In genomic region chr19:58278156-58279041, GRCh38 we compare ENCODE assay signal across 1 cellular context.
TF ChIP-seq lines count a peak whose summit lies in the region.

ZNF8 (plus strand) TSS chr19:58278955; CDS start chr19:58279082, 127 bp downstream.

TF ChIP-seq in HepG2, 621 proteins besides CTCF, POLR2A, EP300 and RAD21 (continued from another document and continues in another):
- TF ChIP-seq ZGPAT (CRISPR knock-in tag; IDR thresholded peaks at IDR 0.05), result peak; percentile 68
- peak; percentile 71; the same call in 1 of the 2 replicates for TF ChIP-seq IRF2 (CRISPR knock-in tag; IDR thresholded peaks at IDR 0.05)
- TF ChIP-seq ZNF644 (CRISPR knock-in tag; IDR thresholded peaks at IDR 0.05; ENCODE audit: low read depth), result no peak
- no peak for TF ChIP-seq FOXP1 (IDR thresholded peaks at IDR 0.05)
- TF ChIP-seq FOXP1 (CRISPR knock-in tag; IDR thresholded peaks at IDR 0.05), result no peak
- TF ChIP-seq ZNF790 (CRISPR knock-in tag; IDR thresholded peaks at IDR 0.05; ENCODE audit: borderline replicate concordance), result 0 out of 2 replicates have a peak, but pooled peaks have one; percentile 43
- no peak for TF ChIP-seq SSRP1 (CRISPR knock-in tag; IDR thresholded peaks at IDR 0.05)
- peak; percentile 89; the same call in 1 of the 2 replicates for TF ChIP-seq ZNF83 (CRISPR knock-in tag; IDR thresholded peaks at IDR 0.05; ENCODE audit: borderline replicate concordance)
- peak; percentile 25; the same call in 1 of the 2 replicates for TF ChIP-seq KDM3A (CRISPR knock-in tag; IDR thresholded peaks at IDR 0.05; ENCODE audit: low read depth)
- TF ChIP-seq NFKBIZ (CRISPR knock-in tag; IDR thresholded peaks at IDR 0.05), result peak; percentile 44; the same call in 1 of the 2 replicates
- no peak for TF ChIP-seq ZSCAN30 (CRISPR knock-in tag; IDR thresholded peaks at IDR 0.05)
- no peak; the same call in 1 of the 2 replicates for TF ChIP-seq SAFB2 (CRISPR knock-in tag; IDR thresholded peaks at IDR 0.05; ENCODE audit: borderline replicate concordance, low read depth)
- TF ChIP-seq ZNF136 (CRISPR knock-in tag; IDR thresholded peaks at IDR 0.05; ENCODE audit: low read depth), result no peak
- TF ChIP-seq ZNF703 (CRISPR knock-in tag; IDR thresholded peaks at IDR 0.05; ENCODE audit: borderline replicate concordance), result no peak
- no peak for TF ChIP-seq REL (CRISPR knock-in tag; conservative IDR thresholded peaks at IDR 0.05)
- no peak for TF ChIP-seq SNAPC4 (CRISPR knock-in tag; IDR thresholded peaks at IDR 0.05)
- no peak for TF ChIP-seq ZNF569 (CRISPR knock-in tag; IDR thresholded peaks at IDR 0.05; ENCODE audit: borderline replicate concordance)
- no peak for TF ChIP-seq ZNF496 (CRISPR knock-in tag; IDR thresholded peaks at IDR 0.05; ENCODE audit: insufficient replicate concordance)
- peak; percentile 89; the same call in 1 of the 2 replicates for TF ChIP-seq ZNF713 (CRISPR knock-in tag; IDR thresholded peaks at IDR 0.05)
- TF ChIP-seq ATF5 (CRISPR knock-in tag; IDR thresholded peaks at IDR 0.05; ENCODE audit: low read depth), result no peak; the same call in 1 of the 2 replicates
- TF ChIP-seq JUNB (CRISPR knock-in tag; IDR thresholded peaks at IDR 0.05; ENCODE audit: borderline replicate concordance), result no peak
- TF ChIP-seq HNRNPK (IDR thresholded peaks at IDR 0.05; ENCODE audit: low read depth, low read length, poor library complexity, severe bottlenecking), result peak; percentile 14
- no peak for TF ChIP-seq NR0B2 (CRISPR knock-in tag; IDR thresholded peaks at IDR 0.05)
- TF ChIP-seq ARID5B (CRISPR knock-in tag; IDR thresholded peaks at IDR 0.05), result peak; percentile 55
- TF ChIP-seq MXD4 (CRISPR knock-in tag; IDR thresholded peaks at IDR 0.05), result no peak; the same call in 1 of the 2 replicates
- peak; percentile 66; the same call in 1 of the 2 replicates for TF ChIP-seq MTERF4 (CRISPR knock-in tag; IDR thresholded peaks at IDR 0.05)
- peak; percentile 48; the same call in 1 of the 2 replicates for TF ChIP-seq AHDC1 (CRISPR knock-in tag; IDR thresholded peaks at IDR 0.05; ENCODE audit: borderline replicate concordance)
- TF ChIP-seq ZNF138 (CRISPR knock-in tag; IDR thresholded peaks at IDR 0.05; ENCODE audit: low read depth), result no peak; the same call in 1 of the 2 replicates
- no peak for TF ChIP-seq ZNF20 (CRISPR knock-in tag; IDR thresholded peaks at IDR 0.05)
- TF ChIP-seq ZNF550 (CRISPR knock-in tag; IDR thresholded peaks at IDR 0.05; ENCODE audit: borderline replicate concordance), result no peak
- peak; percentile 60 for TF ChIP-seq HDAC2 (CRISPR knock-in tag; IDR thresholded peaks at IDR 0.05)
- no peak for TF ChIP-seq CHCHD3 (CRISPR knock-in tag; IDR thresholded peaks at IDR 0.05)
- no peak; the same call in 1 of the 2 replicates for TF ChIP-seq HNF4G (IDR thresholded peaks at IDR 0.05; ENCODE audit: borderline replicate concordance, low read depth, low read length)
- no peak for TF ChIP-seq HNF4G (CRISPR knock-in tag; IDR thresholded peaks at IDR 0.05; ENCODE audit: borderline replicate concordance, low read depth)
- peak; percentile 54; the same call in 1 of the 2 replicates for TF ChIP-seq RXRB (CRISPR knock-in tag; IDR thresholded peaks at IDR 0.05; ENCODE audit: borderline replicate concordance)
- no peak for TF ChIP-seq ZNF160 (CRISPR knock-in tag; IDR thresholded peaks at IDR 0.05)
- TF ChIP-seq PLSCR1 (CRISPR knock-in tag; IDR thresholded peaks at IDR 0.05; ENCODE audit: borderline replicate concordance), result no peak
- peak; percentile 22; the same call in 1 of the 2 replicates for TF ChIP-seq FOXA3 (CRISPR knock-in tag; IDR thresholded peaks at IDR 0.05)
- TF ChIP-seq RBM39 (IDR thresholded peaks at IDR 0.05; ENCODE audit: low read depth, low read length, poor library complexity, severe bottlenecking), result peak; percentile 46
